Comparison of ENCODE assay signal across 1 cellular context in genomic region chr14:70885343-70886014, GRCh38.
TF ChIP-seq lines count a peak whose summit lies in the region.

No MANE protein-coding gene starts in this region.

TF ChIP-seq in GM12878, 131 proteins besides CTCF, POLR2A, EP300 and RAD21 (continued from another document):
- TF ChIP-seq E2F4 (IDR thresholded peaks at IDR 0.05; ENCODE audit: low read depth, low read length) (no peak), HDAC6 (IDR thresholded peaks at IDR 0.05; ENCODE audit: unreplicated experiment) (no peak), FOXK2 (IDR thresholded peaks at IDR 0.05) (no peak), POLR2AphosphoS5 (IDR thresholded peaks at IDR 0.05; ENCODE audit: low read length) (no peak), SKIL (IDR thresholded peaks at IDR 0.05; ENCODE audit: low read depth, poor library complexity, severe bottlenecking) (no peak), ESRRA (IDR thresholded peaks at IDR 0.05; ENCODE audit: low read length) (no peak), REST (IDR thresholded peaks at IDR 0.05; ENCODE audit: low read depth, low read length) (no peak), GABPA (IDR thresholded peaks at IDR 0.05; ENCODE audit: low read depth) (no peak), NR2F1 (conservative IDR thresholded peaks at IDR 0.05) (peak; percentile 26; the same call in 1 of the 2 replicates), RELA (IDR thresholded peaks at IDR 0.05; ENCODE audit: borderline replicate concordance, partially characterized antibody) (no peak), ETV6 (conservative IDR thresholded peaks at IDR 0.05 in 1 of 2, IDR thresholded peaks at IDR 0.05 in 1 of 2; ENCODE audit: borderline replicate concordance in 1 of 2, low read depth in 1 of 2) (peak in 1 of 2 experiments; percentile 39; a peak in 1 of 4 replicates), SMAD1 (IDR thresholded peaks at IDR 0.05; ENCODE audit: low read depth, partially characterized antibody) (no peak), MXI1 (IDR thresholded peaks at IDR 0.05; ENCODE audit: low read depth, low read length) (no peak), WRNIP1 (IDR thresholded peaks at IDR 0.05; ENCODE audit: borderline replicate concordance, low read depth, low read length) (no peak), CHD2 (IDR thresholded peaks at IDR 0.05; ENCODE audit: borderline replicate concordance, low read depth, low read length) (no peak), NBN (IDR thresholded peaks at IDR 0.05) (no peak), CUX1 (IDR thresholded peaks at IDR 0.05; ENCODE audit: insufficient replicate concordance, low read depth, low read length) (peak; percentile 20), RUNX3 (IDR thresholded peaks at IDR 0.05; ENCODE audit: low read length) (peak; percentile 56)
